In genomic region chr4:6200011-6200921, GRCh38 we compare ENCODE assay signal across 8 cellular contexts. TPM values are rescaled to one million over a fixed set of nuclear protein-coding genes. Genes with fewer than 3 reads are reported as not detected.
DNase-seq lines count a peak whose midpoint lies in the region; ATAC-seq, FAIRE-seq and TF ChIP-seq lines count a peak whose summit lies in the region.

Gene JAKMIP1, minus strand, starts transcription at chr4:6200549. Its CDS starts 87,699 bp downstream, at chr4:6112850.

- peak within 1 kb of the TSS; percentile 74 for H2AFZ ChIP-seq in K562 (ENCODE audit: low read depth, low read length)

- BruUV-seq in K562 (replicated peaks; lab: Mats Ljungman, UMichigan), result no TSS peak

- TF ChIP-seq EP300 in K562 (IDR thresholded peaks at IDR 0.05; ENCODE audit: low read length), result no peak

- CTCF ChIA-PET in K562 (lab: Yijun Ruan, JAX; ENCODE audit: low intra/inter-chr PET ratio), result no interaction called here

- in situ Hi-C loops in K562 (cut with MboI), result no loop called here

- no peaks in the 10 kb centered on the region for H3K9me1 ChIP-seq in K562 (ENCODE audit: control insufficient read depth, insufficient read depth, low read length)

- H3K36me3 ChIP-seq in K562 (ENCODE audit: control insufficient read depth, insufficient read depth, low read length), result no peaks in the 10 kb centered on the region

- intact Hi-C loops in K562 (cut with micrococcal nuclease), result no loop called here

- POLR2A ChIA-PET in K562 (lab: Yijun Ruan, JAX), result interaction anchor here (0.6 to 1.0 kb wide), 3 partner anchors 10 to 40 kb away, joined by 3 to 4 read pairs (median 3); no protein-coding TSS in a partner anchor

- peaks cover 0 to 21% of the 10 kb centered on the region in 2 experiments; a peak in 2 of 5 replicates for H3K4me1 ChIP-seq in K562 (replicated peaks in 1 of 2; ENCODE audit: control insufficient read depth in 2 of 2, insufficient read depth in 2 of 2, low read length in 2 of 2)

- no peaks in the 10 kb centered on the region for H4K20me1 ChIP-seq in K562 (replicated peaks; ENCODE audit: control insufficient read depth, insufficient read depth, low read length)

- peak within 1 kb of the TSS; percentile 41 for H3K4me2 ChIP-seq in K562 (ENCODE audit: insufficient read depth, low read length)

- peak within 1 kb of the TSS in 1 of 2 experiments; percentile 85; a peak in 2 of 4 replicates for H3K9ac ChIP-seq in K562 (ENCODE audit: insufficient read depth in 1 of 2, low read depth in 2 of 2, low read length in 2 of 2)

- no peak for FAIRE-seq in D721Med (lab: Jason Lieb, UNC)
- no peak for FAIRE-seq in HTR-8/SVneo (lab: Jason Lieb, UNC)
- FAIRE-seq in K562 (lab: Jason Lieb, UNC), result no peak
- FAIRE-seq in H54 (lab: Jason Lieb, UNC), result no peak

- peaks cover 2 to 24% of the 10 kb centered on the region in 2 experiments; a peak in 3 of 5 replicates for H3K27me3 ChIP-seq in K562 (ENCODE audit: control insufficient read depth in 2 of 2, insufficient read depth in 2 of 2, low read length in 2 of 2)

- no peak for TF ChIP-seq RAD21 in K562 (CRISPR knock-in tag; conservative IDR thresholded peaks at IDR 0.05 in 1 of 2, IDR thresholded peaks at IDR 0.05 in 1 of 2)

- H3K9me3 ChIP-seq in K562 (replicated peaks; ENCODE audit: control insufficient read depth, insufficient read depth, low read depth, low read length), result no peaks in the 10 kb centered on the region

- WGBS in K562 (ENCODE audit: insufficient coverage, low coverage, missing lambda C conversion rate), result 4% methylated on average over 43 of the region's 107 CpGs

- H3K27ac ChIP-seq in K562 (ENCODE audit: extremely low read depth, low read depth, low read length), result no peak within 1 kb of the TSS

- TF ChIP-seq CTCF in D721Med (IDR thresholded peaks at IDR 0.05; ENCODE audit: insufficient read depth, missing control alignments) (no peak), GM20000 (IDR thresholded peaks at IDR 0.05; ENCODE audit: extremely low read depth, missing control alignments) (no peak), K562 (IDR thresholded peaks at IDR 0.05 in 2 of 3, conservative IDR thresholded peaks at IDR 0.05 in 1 of 3; ENCODE audit: insufficient read depth in 2 of 3, low read depth in 1 of 3, low read length in 3 of 3) (no peak)

- peak within 1 kb of the TSS; percentile 37 for H3K4me3 ChIP-seq in K562

- TF ChIP-seq POLR2A in K562 (conservative IDR thresholded peaks at IDR 0.05) (no peak), H54 (IDR thresholded peaks at IDR 0.05; ENCODE audit: low read depth, low read length) (no peak)

- ATAC-seq in K562, result peak; percentile 99

- DNase-seq in D721Med (ENCODE audit: insufficient read length, low spot score) (peak; percentile 93), GM20000 (ENCODE audit: low spot score) (peak; percentile 99), HTR-8/SVneo (ENCODE audit: insufficient read length, low spot score) (peak; percentile 89), T1000 (lab: John Stamatoyannopoulos, UW) (peak; percentile 47), K562 (ENCODE audit: extremely low read depth in 1 of 4, low spot score in 3 of 4) (peak; percentile 84 to 100 (median 100)), iPS-NIHi11 (ENCODE audit: low spot score) (peak; percentile 98), H54 (ENCODE audit: insufficient read length, low spot score) (no peak)
- DNase-seq in stimulated activated CD4-positive, alpha-beta T cell treated with anti-CD3 and anti-CD28 coated beads, Interleukin-15, amount 100 ng/mL, for 24 hours, result peak; percentile 87

- H3K79me2 ChIP-seq in K562 (ENCODE audit: control insufficient read depth, insufficient read depth, low read length), result no peaks in the 10 kb centered on the region

TF ChIP-seq in K562, 482 proteins besides CTCF, POLR2A, EP300 and RAD21 (continues in another document):
- TF ChIP-seq HNRNPLL (IDR thresholded peaks at IDR 0.05; ENCODE audit: low read depth, low read length, poor library complexity, severe bottlenecking), result peak; percentile 57
- 0 out of 2 replicates have a peak, but pooled peaks have one; percentile 31 for TF ChIP-seq RBFOX2 (IDR thresholded peaks at IDR 0.05; ENCODE audit: low read depth, low read length)
- 0 out of 2 replicates have a peak, but pooled peaks have one; percentile 21 for TF ChIP-seq MAX (CRISPR knock-in tag; IDR thresholded peaks at IDR 0.05)
- TF ChIP-seq, protein P1, sequence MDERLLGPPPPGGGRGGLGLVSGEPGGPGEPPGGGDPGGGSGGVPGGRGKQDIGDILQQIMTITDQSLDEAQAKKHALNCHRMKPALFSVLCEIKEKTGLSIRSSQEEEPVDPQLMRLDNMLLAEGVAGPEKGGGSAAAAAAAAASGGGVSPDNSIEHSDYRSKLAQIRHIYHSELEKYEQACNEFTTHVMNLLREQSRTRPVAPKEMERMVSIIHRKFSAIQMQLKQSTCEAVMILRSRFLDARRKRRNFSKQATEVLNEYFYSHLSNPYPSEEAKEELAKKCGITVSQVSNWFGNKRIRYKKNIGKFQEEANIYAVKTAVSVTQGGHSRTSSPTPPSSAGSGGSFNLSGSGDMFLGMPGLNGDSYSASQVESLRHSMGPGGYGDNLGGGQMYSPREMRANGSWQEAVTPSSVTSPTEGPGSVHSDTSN (CRISPR knock-in tag; IDR thresholded peaks at IDR 0.05; ENCODE audit: low read depth), result peak; percentile 59
- TF ChIP-seq, protein P1 (tag; conservative IDR thresholded peaks at IDR 0.05; ENCODE audit: low read depth), result no peak
- peak; percentile 7 for TF ChIP-seq FOS (IDR thresholded peaks at IDR 0.05; ENCODE audit: extremely low read depth, insufficient read length)
- TF ChIP-seq VEZF1 (CRISPR knock-in tag; IDR thresholded peaks at IDR 0.05), result peak; percentile 75
- TF ChIP-seq NFYB (IDR thresholded peaks at IDR 0.05; ENCODE audit: extremely low read depth, insufficient read length), result peak; percentile 55
- peak; percentile 82 for TF ChIP-seq RBM25 (IDR thresholded peaks at IDR 0.05; ENCODE audit: low read depth, low read length, severe bottlenecking)
- peak; percentile 46 for TF ChIP-seq SP2 (IDR thresholded peaks at IDR 0.05; ENCODE audit: extremely low read depth, low read depth, low read length, poor library complexity, severe bottlenecking)
- TF ChIP-seq NRF1 (conservative IDR thresholded peaks at IDR 0.05 in 1 of 2, IDR thresholded peaks at IDR 0.05 in 1 of 2), result peak in 1 of 2 experiments; percentile 72; a peak in 2 of 4 replicates
- no peak for TF ChIP-seq RFX7 (CRISPR knock-in tag; IDR thresholded peaks at IDR 0.05)
- no peak for TF ChIP-seq GABPA (tag; conservative IDR thresholded peaks at IDR 0.05; ENCODE audit: low read depth)
- peak; percentile 43 for TF ChIP-seq CCNT2 (IDR thresholded peaks at IDR 0.05; ENCODE audit: borderline replicate concordance, extremely low read depth, insufficient read length, low read depth, low read length)
- TF ChIP-seq, protein P2, sequence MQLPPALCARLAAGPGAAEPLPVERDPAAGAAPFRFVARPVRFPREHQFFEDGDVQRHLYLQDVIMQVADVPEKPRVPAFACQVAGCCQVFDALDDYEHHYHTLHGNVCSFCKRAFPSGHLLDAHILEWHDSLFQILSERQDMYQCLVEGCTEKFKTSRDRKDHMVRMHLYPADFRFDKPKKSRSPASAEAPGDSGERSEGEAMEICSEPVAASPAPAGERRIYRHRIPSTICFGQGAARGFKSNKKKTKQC (CRISPR knock-in tag; IDR thresholded peaks at IDR 0.05), result peak; percentile 57

RNA-seq across cellular contexts. Expression of gene JAKMIP1, which starts in this region (rescaled TPM):
- total RNA-seq in K562 (2011; cell fraction: chromatin; rRNA removed; ENCODE audit: low replicate concordance), result not detected in 2 replicates
- not detected in 2 replicates for total RNA-seq in K562 (2011; cell fraction: nucleolus; rRNA removed)
- total RNA-seq in K562 (2011; cell fraction: nucleoplasm; rRNA removed), result not detected in 2 replicates
- total RNA-seq in K562 (2014; rRNA removed) (not detected in 2 replicates), K562 (2014; rRNA removed; fragmentation: Illumina TruSeq; extraction: Trizol) (not detected in 2 replicates), K562 (2015; rRNA removed; fragmentation: Illumina TruSeq; extraction: Trizol) (not detected in 2 replicates), K562 (2021) (0.11 TPM in 1 of 2 replicates, not detected in the other)
- polyA plus RNA-seq in K562 (2011; rRNA removed) (not detected in 2 replicates), K562 (2014; fragmentation: Illumina TruSeq; extraction: Trizol) (not detected in 2 replicates), K562 (2014; fragmentation: Nextera tagmentation; extraction: Ambion mirVana) (not detected), K562 (2014; rRNA removed) (not detected in 2 replicates)
- not detected in 2 replicates for polyA plus RNA-seq in K562 (2011; cell fraction: cytosol; rRNA removed)
- polyA plus RNA-seq in K562 (2011; cell fraction: nucleus; rRNA removed), result not detected in 2 replicates
- 0.04 TPM in 1 of 2 replicates, not detected in the other for polyA plus RNA-seq in K562 (2012)
- not detected in 2 replicates for polyA minus RNA-seq in K562 (2011; rRNA and poly(A)+ RNA removed)
- polyA minus RNA-seq in K562 (2011; cell fraction: cytosol; rRNA and poly(A)+ RNA removed), result not detected in 2 replicates
- polyA minus RNA-seq in K562 (2011; cell fraction: nucleus; rRNA and poly(A)+ RNA removed), result not detected in 2 replicates

Comparison
In these comparisons a context has a peak if more than half of its experiments do, and no peak if none do; other contexts are left out.
1. Peak in DNase-seq, ATAC-seq, H3K4me3 ChIP-seq and H3K4me2 ChIP-seq in K562; RNA of the gene not detected or under 1 TPM.